Comparison of ENCODE assay signal across 10 cellular contexts in the genomic region with DNA sequence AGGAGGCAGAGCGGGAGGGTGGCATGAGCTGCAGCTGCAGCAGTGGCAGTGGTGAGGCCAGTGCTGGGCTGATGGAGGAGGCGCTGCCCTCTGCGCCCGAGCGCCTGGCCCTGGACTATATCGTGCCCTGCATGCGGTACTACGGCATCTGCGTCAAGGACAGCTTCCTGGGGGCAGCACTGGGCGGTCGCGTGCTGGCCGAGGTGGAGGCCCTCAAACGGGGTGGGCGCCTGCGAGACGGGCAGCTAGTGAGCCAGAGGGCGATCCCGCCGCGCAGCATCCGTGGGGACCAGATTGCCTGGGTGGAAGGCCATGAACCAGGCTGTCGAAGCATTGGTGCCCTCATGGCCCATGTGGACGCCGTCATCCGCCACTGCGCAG. TPM values are rescaled to one million over a fixed set of nuclear protein-coding genes. Genes with fewer than 3 reads are reported as not detected.
A peak's percentile ranks its signal among the peaks of the same experiment; 100 is the strongest.
DNase-seq lines count a peak whose midpoint lies in the region; ATAC-seq, FAIRE-seq and TF ChIP-seq lines count a peak whose summit lies in the region.
"Had no signal": no experiment of that assay in that cellular context is flagged by ENCODE, and none has a peak within 500 bp of the region (broad histone marks: within the 10 kb centered on the region; RNA-seq: fewer than 3 reads in every experiment).

No MANE protein-coding gene starts in this region.

- no peak overlapping the region for H3K27ac Mint-ChIP-seq in activated CD4-positive, alpha-beta T cell treated with anti-CD3 and anti-CD28 coated beads, Interleukin-2, amount 10 ng/mL, durations not matched to agents 7 days and 5 days
- peak overlapping the region; percentile 88 for H3K27ac Mint-ChIP-seq in activated naive CD8-positive, alpha-beta T cell treated with anti-CD3 and anti-CD28 coated beads, Interleukin-2, amount 10 ng/mL, durations not matched to agents 7 days and 5 days

- intact Hi-C loops in HepG2 (cut with micrococcal nuclease; ENCODE audit: unreplicated experiment) = no loop called here

- H3K4me3 Mint-ChIP-seq in activated CD4-positive, alpha-beta T cell treated with anti-CD3 and anti-CD28 coated beads, Interleukin-2, amount 10 ng/mL, durations not matched to agents 7 days and 5 days = peak overlapping the region; percentile 95
- H3K4me3 Mint-ChIP-seq in activated naive CD8-positive, alpha-beta T cell treated with anti-CD3 and anti-CD28 coated beads, Interleukin-2, amount 10 ng/mL, durations not matched to agents 7 days and 5 days = peak overlapping the region; percentile 98

- H3K36me3 Mint-ChIP-seq in activated CD4-positive, alpha-beta T cell treated with anti-CD3 and anti-CD28 coated beads, Interleukin-2, amount 10 ng/mL, durations not matched to agents 7 days and 5 days (ENCODE audit: low read depth) = peaks cover 59% of the 10 kb centered on the region
- H3K36me3 Mint-ChIP-seq in activated naive CD8-positive, alpha-beta T cell treated with anti-CD3 and anti-CD28 coated beads, Interleukin-2, amount 10 ng/mL, durations not matched to agents 7 days and 5 days = peaks cover 32% of the 10 kb centered on the region

- H3K36me3 ChIP-seq in HepG2 (replicated peaks in 1 of 2; ENCODE audit: control insufficient read depth in 1 of 2, insufficient read depth in 2 of 2, low read length in 2 of 2) (peaks cover 4 to 12% of the 10 kb centered on the region in 2 experiments; a peak in 2 of 5 replicates), suprapubic skin (peaks cover 8% of the 10 kb centered on the region), WERI-Rb-1 (peaks cover 56% of the 10 kb centered on the region)

- H3K4me2 ChIP-seq in HepG2 (ENCODE audit: low read depth, low read length) = peak overlapping the region; percentile 36; the same call in 1 of the 2 replicates

- TF ChIP-seq EP300 in HepG2 (IDR thresholded peaks at IDR 0.05; ENCODE audit: low read depth in 2 of 2, low read length in 2 of 2) (no peak), HepG2 (CRISPR knock-in tag; IDR thresholded peaks at IDR 0.05; ENCODE audit: borderline replicate concordance) (no peak), suprapubic skin (IDR thresholded peaks at IDR 0.05) (no peak)

- TF ChIP-seq POLR2A in HepG2 (IDR thresholded peaks at IDR 0.05; ENCODE audit: insufficient read depth in 1 of 2, low read depth in 2 of 2, low read length in 2 of 2) (no peak), suprapubic skin (IDR thresholded peaks at IDR 0.05) (no peak)

- POLR2A ChIA-PET in activated CD4-positive, alpha-beta T cell treated with anti-CD3 and anti-CD28 coated beads, Interleukin-2, amount 10 ng/mL, durations not matched to agents 7 days and 5 days (lab: Charles Lee) = no interaction called here
- POLR2A ChIA-PET in activated naive CD8-positive, alpha-beta T cell treated with anti-CD3 and anti-CD28 coated beads, Interleukin-2, amount 10 ng/mL, durations not matched to agents 7 days and 5 days (lab: Charles Lee) = interaction anchor here (1.0 to 6.0 kb wide), 3 partner anchors 23 to 51 kb away, joined by 5 to 79 read pairs (median 23); partner anchors contain the start of genes ACTMAP, RAB4B and SNRPA
- POLR2A ChIA-PET in HepG2 (lab: Yijun Ruan, JAX) = interaction anchor here (1.5 to 5.0 kb wide), 4 partner anchors 23 to 84 kb away, joined by 3 to 44 read pairs (median 16); partner anchors contain the start of genes ACTMAP, COQ8B, ITPKC and RAB4B

- no TSS peak for BruUV-seq in HepG2 (replicated peaks; lab: Mats Ljungman, UMichigan)

- H3K27me3 Mint-ChIP-seq in activated CD4-positive, alpha-beta T cell treated with anti-CD3 and anti-CD28 coated beads, Interleukin-2, amount 10 ng/mL, durations not matched to agents 7 days and 5 days = no peaks in the 10 kb centered on the region
- no peaks in the 10 kb centered on the region for H3K27me3 Mint-ChIP-seq in activated naive CD8-positive, alpha-beta T cell treated with anti-CD3 and anti-CD28 coated beads, Interleukin-2, amount 10 ng/mL, durations not matched to agents 7 days and 5 days

- peaks cover 75% of the 10 kb centered on the region for H3K4me1 Mint-ChIP-seq in activated CD4-positive, alpha-beta T cell treated with anti-CD3 and anti-CD28 coated beads, Interleukin-2, amount 10 ng/mL, durations not matched to agents 7 days and 5 days
- H3K4me1 Mint-ChIP-seq in activated naive CD8-positive, alpha-beta T cell treated with anti-CD3 and anti-CD28 coated beads, Interleukin-2, amount 10 ng/mL, durations not matched to agents 7 days and 5 days = peaks cover 62% of the 10 kb centered on the region

- no peak overlapping the region for H3K9ac ChIP-seq in HepG2 (ENCODE audit: insufficient read depth, low read depth, low read length)
- H3K9ac ChIP-seq: KMS-11 had no signal

- no peak for ATAC-seq in activated naive CD8-positive, alpha-beta T cell treated with anti-CD3 and anti-CD28 coated beads, Interleukin-2, amount 10 ng/mL, durations not matched to agents 7 days and 5 days (ENCODE audit: low read depth)
- no peak for ATAC-seq in HepG2
- no peak for ATAC-seq in HG02623 (IDR thresholded peaks at IDR 0.05; ENCODE audit: unreplicated experiment)

- CTCF ChIA-PET in activated CD4-positive, alpha-beta T cell treated with anti-CD3 and anti-CD28 coated beads, Interleukin-2, amount 10 ng/mL, durations not matched to agents 7 days and 5 days (lab: Charles Lee) = interaction anchor here (0.9 to 1.0 kb wide), 2 partner anchors 48 to 138 kb away, joined by 3 read pairs; no protein-coding TSS in a partner anchor
- CTCF ChIA-PET in HepG2 (lab: Yijun Ruan, JAX; ENCODE audit: low intra/inter-chr PET ratio, low total read pairs) = no interaction called here

- H3K27ac ChIP-seq in HepG2 (ENCODE audit: extremely low read length, insufficient read depth, low read length) (no peak overlapping the region), suprapubic skin (no peak overlapping the region), WERI-Rb-1 (no peak overlapping the region)
- H3K27ac ChIP-seq: KMS-11 had no signal

- H3K4me3 ChIP-seq in HepG2 (replicated peaks in 1 of 3; ENCODE audit: insufficient read depth in 1 of 3, low read depth in 2 of 3, low read length in 3 of 3) = no peak overlapping the region; a peak in 2 of 6 replicates
- H3K4me3 ChIP-seq in suprapubic skin = peak overlapping the region; percentile 97
- H3K4me3 ChIP-seq in WERI-Rb-1 (ENCODE audit: low read depth, low read length) = no peak overlapping the region

- H3K9me3 ChIP-seq in HepG2 (ENCODE audit: low read length) (no peaks in the 10 kb centered on the region), suprapubic skin (no peaks in the 10 kb centered on the region), WERI-Rb-1 (ENCODE audit: severe bottlenecking) (no peaks in the 10 kb centered on the region)

- peaks cover 66% of the 10 kb centered on the region for H3K4me1 ChIP-seq in HepG2 (ENCODE audit: insufficient read depth, low read length)
- H3K4me1 ChIP-seq in suprapubic skin = peaks cover 71% of the 10 kb centered on the region

- peaks cover 2% of the 10 kb centered on the region; the same call in 1 of the 2 replicates for H4K20me1 ChIP-seq in HepG2 (ENCODE audit: insufficient read depth, low read length)

- in situ Hi-C loops in HepG2 (cut with HindIII; ENCODE audit: extremely low pct_ligation_motif_present, low pct_unique_long_range_greater_than_20kb) = no loop called here

- no peak for TF ChIP-seq RAD21 in HepG2 (CRISPR knock-in tag; IDR thresholded peaks at IDR 0.05)

- WGBS in HepG2 (ENCODE audit: low lambda C conversion rate) = 99% methylated on average over 19 of the region's 27 CpGs
- no CpG with 5 or more reads among the region's 27 CpGs for WGBS in suprapubic skin

- H3K9me3 Mint-ChIP-seq in activated CD4-positive, alpha-beta T cell treated with anti-CD3 and anti-CD28 coated beads, Interleukin-2, amount 10 ng/mL, durations not matched to agents 7 days and 5 days = no peaks in the 10 kb centered on the region
- H3K9me3 Mint-ChIP-seq in activated naive CD8-positive, alpha-beta T cell treated with anti-CD3 and anti-CD28 coated beads, Interleukin-2, amount 10 ng/mL, durations not matched to agents 7 days and 5 days = no peaks in the 10 kb centered on the region

- TF ChIP-seq CTCF in HepG2 (CRISPR knock-in tag; IDR thresholded peaks at IDR 0.05) (no peak), suprapubic skin (IDR thresholded peaks at IDR 0.05) (no peak), WERI-Rb-1 (IDR thresholded peaks at IDR 0.05; ENCODE audit: low read depth, low read length) (no peak)

- DNase-seq in activated CD4-positive, alpha-beta T cell treated with anti-CD3 and anti-CD28 coated beads, Interleukin-2, amount 10 ng/mL, durations not matched to agents 7 days and 5 days = no peak
- no peak for DNase-seq in activated CD4-positive, alpha-beta T cell treated with anti-CD3 and anti-CD28 coated beads, Interleukin-2, amount 50 U/mL, for 1 hour
- DNase-seq in activated naive CD8-positive, alpha-beta T cell treated with anti-CD3 and anti-CD28 coated beads, Interleukin-2, amount 10 ng/mL, durations not matched to agents 7 days and 5 days = no peak
- no peak for DNase-seq in HepG2 (ENCODE audit: low spot score)
- no peak for DNase-seq in suprapubic skin (ENCODE audit: low spot score in 2 of 2)
- no peak for DNase-seq in WERI-Rb-1
- DNase-seq in UCSD-AML1 (lab: John Stamatoyannopoulos, UW; ENCODE audit: unreplicated experiment) = no peak

- H3K27me3 ChIP-seq in HepG2 (ENCODE audit: control insufficient read depth in 1 of 2, insufficient read depth in 2 of 2, low read length in 2 of 2) (no peaks in the 10 kb centered on the region; a peak in 2 of 5 replicates), suprapubic skin (no peaks in the 10 kb centered on the region), WERI-Rb-1 (ENCODE audit: insufficient read depth, low read depth, severe bottlenecking) (no peaks in the 10 kb centered on the region)

- FAIRE-seq in HepG2 (lab: Jason Lieb, UNC) = no peak

- H3K79me2 ChIP-seq in HepG2 (ENCODE audit: insufficient read depth, low read length) = peaks cover 34% of the 10 kb centered on the region

- H2AFZ ChIP-seq in HepG2 (ENCODE audit: low read length) = no peak overlapping the region

RNA-seq across cellular contexts. Expression of gene EGLN2, which starts 2.0 kb away (rescaled TPM):
- 100 to 1,000 TPM; 124 to 126 TPM for total RNA-seq in activated CD4-positive, alpha-beta T cell treated with anti-CD3 and anti-CD28 coated beads, Interleukin-2, amount 10 ng/mL, durations not matched to agents 7 days and 5 days
- 100 to 1,000 TPM; 158 to 159 TPM for total RNA-seq in activated naive CD8-positive, alpha-beta T cell treated with anti-CD3 and anti-CD28 coated beads, Interleukin-2, amount 10 ng/mL, durations not matched to agents 7 days and 5 days
- total RNA-seq in HepG2 (2016; rRNA removed; fragmentation: Illumina TruSeq; extraction: Trizol) (32.4 and 40.8 TPM in 2 replicates), suprapubic skin (10 to 100 TPM; 31.5 to 51.2 (median 37.6) TPM)
- 19.0 and 19.4 TPM in 2 replicates for total RNA-seq in HepG2 (2016; cell fraction: cytosol; rRNA removed; fragmentation: Illumina TruSeq; extraction: Trizol; ENCODE audit: low read depth)
- 37.6 and 41.3 TPM in 2 replicates for total RNA-seq in HepG2 (2016; cell fraction: insoluble cytoplasmic fraction; rRNA removed; fragmentation: Illumina TruSeq; extraction: Trizol)
- total RNA-seq in HepG2 (2016; cell fraction: membrane; rRNA removed; fragmentation: Illumina TruSeq; extraction: Trizol) = 39.4 and 40.9 TPM in 2 replicates
- total RNA-seq in HepG2 (2016; cell fraction: nucleus; rRNA removed; fragmentation: Illumina TruSeq; extraction: Trizol) = 27.3 and 29.2 TPM in 2 replicates
- 16.5 and 25.4 TPM in 2 replicates for polyA plus RNA-seq in HepG2 (2011; rRNA removed)
- polyA plus RNA-seq in HepG2 (2011; cell fraction: cytosol; rRNA removed) = 16.4 and 23.8 TPM in 2 replicates
- polyA plus RNA-seq in HepG2 (2011; cell fraction: nucleus; rRNA removed) = 38.7 and 44.6 TPM in 2 replicates
- polyA plus RNA-seq in HepG2 (2012) = 14.0 and 22.0 TPM in 2 replicates
- polyA plus RNA-seq in HepG2 (2016; cell fraction: cytosol; fragmentation: Illumina TruSeq; extraction: Trizol; ENCODE audit: low read depth) = 13.6 and 14.2 TPM in 2 replicates
- polyA plus RNA-seq in HepG2 (2016; cell fraction: insoluble cytoplasmic fraction; fragmentation: Illumina TruSeq; extraction: Trizol; ENCODE audit: low read depth) = 31.3 and 33.0 TPM in 2 replicates
- polyA plus RNA-seq in HepG2 (2016; cell fraction: membrane; fragmentation: Illumina TruSeq; extraction: Trizol; ENCODE audit: low read depth) = 24.9 and 27.6 TPM in 2 replicates
- polyA plus RNA-seq in HepG2 (2016; cell fraction: nucleus; fragmentation: Illumina TruSeq; extraction: Trizol; ENCODE audit: insufficient read depth, low read depth) = 40.6 and 43.6 TPM in 2 replicates
- polyA minus RNA-seq in HepG2 (2011; rRNA and poly(A)+ RNA removed; ENCODE audit: low replicate concordance) = 38.0 and 66.8 TPM in 2 replicates
- 9.9 and 12.8 TPM in 2 replicates for polyA minus RNA-seq in HepG2 (2011; cell fraction: cytosol; rRNA and poly(A)+ RNA removed)
- polyA minus RNA-seq in HepG2 (2011; cell fraction: nucleus; rRNA and poly(A)+ RNA removed) = 16.5 and 19.2 TPM in 2 replicates

RNA-seq across cellular contexts. Expression of gene RAB4B, which starts 22.9 kb away (rescaled TPM):
- 10 to 100 TPM; 52.8 to 54.7 TPM for total RNA-seq in activated CD4-positive, alpha-beta T cell treated with anti-CD3 and anti-CD28 coated beads, Interleukin-2, amount 10 ng/mL, durations not matched to agents 7 days and 5 days
- total RNA-seq in activated naive CD8-positive, alpha-beta T cell treated with anti-CD3 and anti-CD28 coated beads, Interleukin-2, amount 10 ng/mL, durations not matched to agents 7 days and 5 days = 10 to 100 TPM; 53.1 to 57.7 TPM
- 2.2 and 3.3 TPM in 2 replicates for total RNA-seq in HepG2 (2016; rRNA removed; fragmentation: Illumina TruSeq; extraction: Trizol)
- 1.3 and 2.3 TPM in 2 replicates for total RNA-seq in HepG2 (2016; cell fraction: cytosol; rRNA removed; fragmentation: Illumina TruSeq; extraction: Trizol; ENCODE audit: low read depth)
- 2.1 and 3.5 TPM in 2 replicates for total RNA-seq in HepG2 (2016; cell fraction: insoluble cytoplasmic fraction; rRNA removed; fragmentation: Illumina TruSeq; extraction: Trizol)
- total RNA-seq in HepG2 (2016; cell fraction: membrane; rRNA removed; fragmentation: Illumina TruSeq; extraction: Trizol) = 2.2 and 2.4 TPM in 2 replicates
- 3.3 and 4.5 TPM in 2 replicates for total RNA-seq in HepG2 (2016; cell fraction: nucleus; rRNA removed; fragmentation: Illumina TruSeq; extraction: Trizol)
- 5.4 and 6.1 TPM in 2 replicates for polyA plus RNA-seq in HepG2 (2011; rRNA removed)
- 8.5 and 11.8 TPM in 2 replicates for polyA plus RNA-seq in HepG2 (2011; cell fraction: cytosol; rRNA removed)
- 11.9 and 12.0 TPM in 2 replicates for polyA plus RNA-seq in HepG2 (2011; cell fraction: nucleus; rRNA removed)
- 4.2 and 5.6 TPM in 2 replicates for polyA plus RNA-seq in HepG2 (2012)
- polyA plus RNA-seq in HepG2 (2016; cell fraction: cytosol; fragmentation: Illumina TruSeq; extraction: Trizol; ENCODE audit: low read depth) = 3.1 and 4.5 TPM in 2 replicates
- 3.4 and 4.4 TPM in 2 replicates for polyA plus RNA-seq in HepG2 (2016; cell fraction: insoluble cytoplasmic fraction; fragmentation: Illumina TruSeq; extraction: Trizol; ENCODE audit: low read depth)
- polyA plus RNA-seq in HepG2 (2016; cell fraction: membrane; fragmentation: Illumina TruSeq; extraction: Trizol; ENCODE audit: low read depth) = 3.8 and 3.9 TPM in 2 replicates
- 13.8 and 16.0 TPM in 2 replicates for polyA plus RNA-seq in HepG2 (2016; cell fraction: nucleus; fragmentation: Illumina TruSeq; extraction: Trizol; ENCODE audit: insufficient read depth, low read depth)
- polyA minus RNA-seq in HepG2 (2011; rRNA and poly(A)+ RNA removed; ENCODE audit: low replicate concordance) = 2.7 and 3.9 TPM in 2 replicates
- polyA minus RNA-seq in HepG2 (2011; cell fraction: cytosol; rRNA and poly(A)+ RNA removed) = 1.9 and 3.3 TPM in 2 replicates
- 1.9 and 2.2 TPM in 2 replicates for polyA minus RNA-seq in HepG2 (2011; cell fraction: nucleus; rRNA and poly(A)+ RNA removed)
- 10 to 100 TPM; 12.4 to 20.7 (median 17.0) TPM for total RNA-seq in suprapubic skin

RNA-seq across cellular contexts. Expression of gene MIA, which starts 25.7 kb away (rescaled TPM):
- under 1 TPM in 1 of 2 experiments, not detected in 1; 0.89 TPM for total RNA-seq in activated CD4-positive, alpha-beta T cell treated with anti-CD3 and anti-CD28 coated beads, Interleukin-2, amount 10 ng/mL, durations not matched to agents 7 days and 5 days
- 1 to 10 TPM; 3.0 TPM for total RNA-seq in activated naive CD8-positive, alpha-beta T cell treated with anti-CD3 and anti-CD28 coated beads, Interleukin-2, amount 10 ng/mL, durations not matched to agents 7 days and 5 days
- total RNA-seq in HepG2 (2016; rRNA removed; fragmentation: Illumina TruSeq; extraction: Trizol) (not detected in 2 replicates), suprapubic skin (10 to 100 TPM in 2 of 4 donors, 1 to 10 TPM in 2; 4.8 to 15.1 (median 9.9) TPM)
- total RNA-seq in HepG2 (2016; cell fraction: cytosol; rRNA removed; fragmentation: Illumina TruSeq; extraction: Trizol; ENCODE audit: low read depth) = not detected in 2 replicates
- total RNA-seq in HepG2 (2016; cell fraction: insoluble cytoplasmic fraction; rRNA removed; fragmentation: Illumina TruSeq; extraction: Trizol) = not detected in 2 replicates
- not detected in 2 replicates for total RNA-seq in HepG2 (2016; cell fraction: membrane; rRNA removed; fragmentation: Illumina TruSeq; extraction: Trizol)
- total RNA-seq in HepG2 (2016; cell fraction: nucleus; rRNA removed; fragmentation: Illumina TruSeq; extraction: Trizol) = not detected in 2 replicates
- polyA plus RNA-seq in HepG2 (2011; rRNA removed) = 0.61 and 2.5 TPM in 2 replicates
- polyA plus RNA-seq in HepG2 (2011; cell fraction: cytosol; rRNA removed) = 0.25 TPM in 1 of 2 replicates, not detected in the other
- 1.1 and 5.8 TPM in 2 replicates for polyA plus RNA-seq in HepG2 (2011; cell fraction: nucleus; rRNA removed)
- 1.5 and 1.6 TPM in 2 replicates for polyA plus RNA-seq in HepG2 (2012)
- not detected in 2 replicates for polyA plus RNA-seq in HepG2 (2016; cell fraction: cytosol; fragmentation: Illumina TruSeq; extraction: Trizol; ENCODE audit: low read depth)
- not detected in 2 replicates for polyA plus RNA-seq in HepG2 (2016; cell fraction: insoluble cytoplasmic fraction; fragmentation: Illumina TruSeq; extraction: Trizol; ENCODE audit: low read depth)
- polyA plus RNA-seq in HepG2 (2016; cell fraction: membrane; fragmentation: Illumina TruSeq; extraction: Trizol; ENCODE audit: low read depth) = not detected in 2 replicates
- polyA plus RNA-seq in HepG2 (2016; cell fraction: nucleus; fragmentation: Illumina TruSeq; extraction: Trizol; ENCODE audit: insufficient read depth, low read depth) = not detected in 2 replicates
- 1.6 TPM in 1 of 2 replicates, not detected in the other for polyA minus RNA-seq in HepG2 (2011; rRNA and poly(A)+ RNA removed; ENCODE audit: low replicate concordance)
- polyA minus RNA-seq in HepG2 (2011; cell fraction: cytosol; rRNA and poly(A)+ RNA removed) = not detected in 2 replicates
- polyA minus RNA-seq in HepG2 (2011; cell fraction: nucleus; rRNA and poly(A)+ RNA removed) = 1.7 and 4.5 TPM in 2 replicates
- total RNA-seq: glomerular endothelial cell had no signal

RNA-seq across cellular contexts. Expression of gene CYP2A6, which starts 49.3 kb away (rescaled TPM):
- total RNA-seq in activated CD4-positive, alpha-beta T cell treated with anti-CD3 and anti-CD28 coated beads, Interleukin-2, amount 10 ng/mL, durations not matched to agents 7 days and 5 days = not detected
- under 1 TPM; 0.28 to 0.55 TPM for total RNA-seq in activated naive CD8-positive, alpha-beta T cell treated with anti-CD3 and anti-CD28 coated beads, Interleukin-2, amount 10 ng/mL, durations not matched to agents 7 days and 5 days
- total RNA-seq in HepG2 (2016; rRNA removed; fragmentation: Illumina TruSeq; extraction: Trizol) = not detected in 2 replicates
- total RNA-seq in HepG2 (2016; cell fraction: cytosol; rRNA removed; fragmentation: Illumina TruSeq; extraction: Trizol; ENCODE audit: low read depth) = not detected in 2 replicates
- not detected in 2 replicates for total RNA-seq in HepG2 (2016; cell fraction: insoluble cytoplasmic fraction; rRNA removed; fragmentation: Illumina TruSeq; extraction: Trizol)
- not detected in 2 replicates for total RNA-seq in HepG2 (2016; cell fraction: membrane; rRNA removed; fragmentation: Illumina TruSeq; extraction: Trizol)
- not detected in 2 replicates for total RNA-seq in HepG2 (2016; cell fraction: nucleus; rRNA removed; fragmentation: Illumina TruSeq; extraction: Trizol)
- not detected in 2 replicates for polyA plus RNA-seq in HepG2 (2011; rRNA removed)
- polyA plus RNA-seq in HepG2 (2011; cell fraction: cytosol; rRNA removed) = not detected in 2 replicates
- not detected in 2 replicates for polyA plus RNA-seq in HepG2 (2011; cell fraction: nucleus; rRNA removed)
- not detected in 2 replicates for polyA plus RNA-seq in HepG2 (2012)
- polyA plus RNA-seq in HepG2 (2016; cell fraction: cytosol; fragmentation: Illumina TruSeq; extraction: Trizol; ENCODE audit: low read depth) = not detected in 2 replicates
- polyA plus RNA-seq in HepG2 (2016; cell fraction: insoluble cytoplasmic fraction; fragmentation: Illumina TruSeq; extraction: Trizol; ENCODE audit: low read depth) = not detected in 2 replicates
- not detected in 2 replicates for polyA plus RNA-seq in HepG2 (2016; cell fraction: membrane; fragmentation: Illumina TruSeq; extraction: Trizol; ENCODE audit: low read depth)
- not detected in 2 replicates for polyA plus RNA-seq in HepG2 (2016; cell fraction: nucleus; fragmentation: Illumina TruSeq; extraction: Trizol; ENCODE audit: insufficient read depth, low read depth)
- 0.21 TPM in 1 of 2 replicates, not detected in the other for polyA minus RNA-seq in HepG2 (2011; rRNA and poly(A)+ RNA removed; ENCODE audit: low replicate concordance)
- polyA minus RNA-seq in HepG2 (2011; cell fraction: cytosol; rRNA and poly(A)+ RNA removed) = not detected in 2 replicates
- not detected in 2 replicates for polyA minus RNA-seq in HepG2 (2011; cell fraction: nucleus; rRNA and poly(A)+ RNA removed)
- not detected for total RNA-seq in suprapubic skin
- total RNA-seq: glomerular endothelial cell had no signal

RNA-seq across cellular contexts. Expression of gene SNRPA, which starts 50.0 kb away (rescaled TPM):
- total RNA-seq in activated CD4-positive, alpha-beta T cell treated with anti-CD3 and anti-CD28 coated beads, Interleukin-2, amount 10 ng/mL, durations not matched to agents 7 days and 5 days = 100 to 1,000 TPM; 149 to 182 TPM
- 100 to 1,000 TPM; 145 to 157 TPM for total RNA-seq in activated naive CD8-positive, alpha-beta T cell treated with anti-CD3 and anti-CD28 coated beads, Interleukin-2, amount 10 ng/mL, durations not matched to agents 7 days and 5 days
- 55.6 and 59.6 TPM in 2 replicates for total RNA-seq in HepG2 (2016; rRNA removed; fragmentation: Illumina TruSeq; extraction: Trizol)
- total RNA-seq in HepG2 (2016; cell fraction: cytosol; rRNA removed; fragmentation: Illumina TruSeq; extraction: Trizol; ENCODE audit: low read depth) = 30.9 and 37.5 TPM in 2 replicates
- 43.3 and 60.9 TPM in 2 replicates for total RNA-seq in HepG2 (2016; cell fraction: insoluble cytoplasmic fraction; rRNA removed; fragmentation: Illumina TruSeq; extraction: Trizol)
- 30.2 and 35.2 TPM in 2 replicates for total RNA-seq in HepG2 (2016; cell fraction: membrane; rRNA removed; fragmentation: Illumina TruSeq; extraction: Trizol)
- 40.9 and 42.9 TPM in 2 replicates for total RNA-seq in HepG2 (2016; cell fraction: nucleus; rRNA removed; fragmentation: Illumina TruSeq; extraction: Trizol)
- 111 and 162 TPM in 2 replicates for polyA plus RNA-seq in HepG2 (2011; rRNA removed)
- 36.8 and 67.8 TPM in 2 replicates for polyA plus RNA-seq in HepG2 (2011; cell fraction: cytosol; rRNA removed)
- polyA plus RNA-seq in HepG2 (2011; cell fraction: nucleus; rRNA removed) = 112 and 136 TPM in 2 replicates
- 55.3 and 58.7 TPM in 2 replicates for polyA plus RNA-seq in HepG2 (2012)
- polyA plus RNA-seq in HepG2 (2016; cell fraction: cytosol; fragmentation: Illumina TruSeq; extraction: Trizol; ENCODE audit: low read depth) = 31.4 and 37.9 TPM in 2 replicates
- polyA plus RNA-seq in HepG2 (2016; cell fraction: insoluble cytoplasmic fraction; fragmentation: Illumina TruSeq; extraction: Trizol; ENCODE audit: low read depth) = 87.1 and 104 TPM in 2 replicates
- 41.6 and 53.2 TPM in 2 replicates for polyA plus RNA-seq in HepG2 (2016; cell fraction: membrane; fragmentation: Illumina TruSeq; extraction: Trizol; ENCODE audit: low read depth)
- 106 and 112 TPM in 2 replicates for polyA plus RNA-seq in HepG2 (2016; cell fraction: nucleus; fragmentation: Illumina TruSeq; extraction: Trizol; ENCODE audit: insufficient read depth, low read depth)
- 182 and 255 TPM in 2 replicates for polyA minus RNA-seq in HepG2 (2011; rRNA and poly(A)+ RNA removed; ENCODE audit: low replicate concordance)
- polyA minus RNA-seq in HepG2 (2011; cell fraction: cytosol; rRNA and poly(A)+ RNA removed) = 80.0 and 106 TPM in 2 replicates
- polyA minus RNA-seq in HepG2 (2011; cell fraction: nucleus; rRNA and poly(A)+ RNA removed) = 49.1 and 73.4 TPM in 2 replicates
- 10 to 100 TPM; 49.6 to 52.2 (median 51.0) TPM for total RNA-seq in suprapubic skin
